8 cellular contexts compared by ENCODE assay signal in the genomic region with DNA sequence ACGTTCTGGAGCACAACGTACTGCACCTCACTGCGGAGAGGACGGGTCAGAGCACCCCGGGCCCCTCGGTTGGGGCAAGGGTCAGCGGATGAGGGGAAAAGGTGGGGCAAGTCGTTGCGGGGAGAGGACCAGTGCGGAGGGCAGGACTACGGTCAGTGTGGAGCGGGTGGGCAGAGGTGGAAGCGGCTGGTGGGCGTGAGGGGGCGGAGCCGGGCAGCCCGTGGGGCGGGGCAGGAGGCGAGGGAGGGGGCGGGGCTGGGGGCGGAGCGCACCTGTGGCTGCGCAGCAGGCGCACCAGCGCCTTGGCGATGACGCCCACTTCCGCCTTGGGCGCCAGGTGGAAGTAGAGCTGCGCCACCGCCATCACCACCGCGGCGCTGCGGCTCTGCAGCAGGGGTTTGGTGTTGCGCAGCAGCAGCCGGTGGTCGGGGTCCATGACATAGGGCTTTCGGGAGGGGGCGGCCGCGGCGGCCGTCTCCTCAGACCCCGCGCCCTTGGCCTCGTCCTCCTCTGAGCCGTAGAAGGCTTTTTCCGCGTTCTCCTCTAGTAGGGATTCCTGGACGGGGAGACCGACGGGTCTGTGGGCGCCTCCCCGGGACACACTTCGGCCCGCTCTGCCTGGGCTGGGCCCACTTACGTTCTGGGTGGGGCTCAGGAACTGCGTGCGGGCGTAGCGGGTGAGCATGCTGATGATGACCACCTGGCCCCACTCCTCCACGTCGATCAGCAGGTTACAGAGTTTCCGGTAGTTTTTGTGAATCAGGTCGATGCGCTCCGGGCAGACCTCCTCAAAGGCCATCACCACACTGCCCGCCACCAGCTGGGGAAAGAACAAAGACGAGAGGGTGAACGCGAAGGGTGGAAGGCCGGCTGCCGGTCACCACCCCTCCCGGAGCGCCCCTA. TPM values are rescaled to one million over a fixed set of nuclear protein-coding genes. Genes with fewer than 3 reads are reported as not detected.
DNase-seq lines count a peak whose midpoint lies in the region; ATAC-seq and TF ChIP-seq lines count a peak whose summit lies in the region.

No MANE protein-coding gene starts in this region.

- peak; percentile 39 for TF ChIP-seq POLR2A in GM18951 (IDR thresholded peaks at IDR 0.05; ENCODE audit: extremely low read depth, insufficient read depth, insufficient read length)
- TF ChIP-seq POLR2A in Peyer's patch (IDR thresholded peaks at IDR 0.05), result peak in 1 of 2 donors; percentile 41

- peaks cover 3% of the 10 kb centered on the region for H3K27me3 Mint-ChIP-seq in activated naive CD8-positive, alpha-beta T cell

- peak; percentile 67 to 88 (median 71) for DNase-seq in Peyer's patch
- peak; percentile 73 for DNase-seq in lung (ENCODE audit: low spot score)
- DNase-seq in stimulated activated CD8-positive, alpha-beta memory T cell treated with anti-CD3 and anti-CD28 coated beads, Interleukin-2, amount 100 ng/mL, for 1 hour (ENCODE audit: low read depth in 2 of 2), result peak; percentile 52 to 67
- DNase-seq in epidermal melanocyte (ENCODE audit: insufficient read length, low spot score), result no peak
- DNase-seq in MV-4-11 (lab: John Stamatoyannopoulos, UW), result no peak

- H3K27me3 ChIP-seq in Peyer's patch, result peaks cover 0 to 5% of the 10 kb centered on the region in 2 donors
- H3K27me3 ChIP-seq in lung (ENCODE audit: control insufficient read depth, insufficient read depth), result no peaks in the 10 kb centered on the region

- H3K4me3 ChIP-seq in Peyer's patch (peak overlapping the region; percentile 37 to 63 (median 58)), lung (peak overlapping the region; percentile 30)

- H3K36me3 Mint-ChIP-seq in activated naive CD8-positive, alpha-beta T cell, result no peaks in the 10 kb centered on the region

- H3K4me1 Mint-ChIP-seq in activated naive CD8-positive, alpha-beta T cell (ENCODE audit: low read depth), result peaks cover 13% of the 10 kb centered on the region

- H3K36me3 ChIP-seq in Peyer's patch (no peaks in the 10 kb centered on the region), lung (ENCODE audit: control insufficient read depth in 2 of 2, insufficient read depth in 2 of 2, low read length in 2 of 2) (no peaks in the 10 kb centered on the region)

- peak; percentile 84 for ATAC-seq in HG03064 (IDR thresholded peaks at IDR 0.05; ENCODE audit: low read depth, unreplicated experiment)
- peak; percentile 91 for ATAC-seq in lung (ENCODE audit: insufficient read depth, low FRiP score)

- 2 to 3% methylated on average over 66 to 74 of the region's 76 CpGs for WGBS in lung, 2 donors

- peak overlapping the region; percentile 89 for H3K4me3 Mint-ChIP-seq in activated naive CD8-positive, alpha-beta T cell

- peaks cover 0 to 10% (median 0%) of the 10 kb centered on the region in 4 donors for H3K4me1 ChIP-seq in Peyer's patch
- peaks cover 0 to 4% of the 10 kb centered on the region in 2 donors for H3K4me1 ChIP-seq in lung (ENCODE audit: control insufficient read depth in 2 of 2, insufficient read depth in 2 of 2, low read length in 2 of 2)

- no peaks in the 10 kb centered on the region for H3K9me3 ChIP-seq in Peyer's patch
- H3K9me3 ChIP-seq in lung (ENCODE audit: control insufficient read depth in 2 of 2, insufficient read depth in 1 of 2, low read length in 1 of 2), result peaks cover 0 to 2% of the 10 kb centered on the region in 2 donors

- peak overlapping the region in 2 of 4 donors; percentile 50 to 69 for H3K27ac ChIP-seq in Peyer's patch
- peak overlapping the region in 1 of 2 donors; percentile 44 for H3K27ac ChIP-seq in lung (ENCODE audit: low read depth in 1 of 2, low read length in 1 of 2)

- H3K9me3 Mint-ChIP-seq in activated naive CD8-positive, alpha-beta T cell (ENCODE audit: low read depth), result no peaks in the 10 kb centered on the region

- in situ Hi-C loops in GM18951 (cut with MboI; ENCODE audit: low sequenced_read_pairs, unreplicated experiment), result no loop called here

- peak overlapping the region; percentile 72 for H3K27ac Mint-ChIP-seq in activated naive CD8-positive, alpha-beta T cell

- peak in 3 of 6 experiments; percentile 4 to 31 (median 11) for TF ChIP-seq CTCF in Peyer's patch (IDR thresholded peaks at IDR 0.05)
- no peak for TF ChIP-seq CTCF in lung (IDR thresholded peaks at IDR 0.05; ENCODE audit: control extremely low read depth, extremely low read depth)

RNA-seq across cellular contexts. Expression of a gene that starts 29.2 kb away (rescaled TPM):
- total RNA-seq in Peyer's patch, result 10 to 100 TPM in 1 of 4 donors, 1 to 10 TPM in 2, not detected in 1; 1.2 to 10.4 (median 1.6) TPM
- total RNA-seq in lung, result 1 to 10 TPM in 1 of 2 donors, under 1 TPM in 1; 0.94 to 2.2 TPM
- polyA plus RNA-seq in lung, result 1 to 10 TPM in 1 of 2 donors, under 1 TPM in 1; 0.96 to 1.4 TPM

RNA-seq across cellular contexts. Expression of a gene that starts 33.3 kb away (rescaled TPM):
- total RNA-seq in Peyer's patch (1 to 10 TPM in 3 of 4 donors, under 1 TPM in 1; 0.53 to 4.2 (median 1.9) TPM), lung (1 to 10 TPM; 3.8 to 4.0 TPM)
- polyA plus RNA-seq in lung, result under 1 TPM; 0.42 to 0.89 TPM

Comparison
In these comparisons a context has a peak if more than half of its experiments do, and no peak if none do; other contexts are left out.
1. DNase-seq: peak in Peyer's patch (3 of 3), lung (single experiment) and stimulated activated CD8-positive, alpha-beta memory T cell treated with anti-CD3 and anti-CD28 coated beads, Interleukin-2, amount 100 ng/mL, for 1 hour (2 of 2); none in epidermal melanocyte (single experiment) and MV-4-11 (single experiment).